Comparison of ENCODE assay signal across 1 cellular context in genomic region chr2:150528861-150529801, GRCh38.
TF ChIP-seq lines count a peak whose summit lies in the region.

No MANE protein-coding gene starts in this region.

TF ChIP-seq in GM23338, 12 proteins besides CTCF, POLR2A, EP300 and RAD21 (continued from another document):
- TF ChIP-seq ETS1 (IDR thresholded peaks at IDR 0.05): no peak
- no peak for TF ChIP-seq ZNF331 (CRISPR knock-in tag; IDR thresholded peaks at IDR 0.05; ENCODE audit: low read depth)
- TF ChIP-seq JUNB (IDR thresholded peaks at IDR 0.05; ENCODE audit: unreplicated experiment): no peak
- TF ChIP-seq REST (IDR thresholded peaks at IDR 0.05; ENCODE audit: unreplicated experiment): no peak
- no peak for TF ChIP-seq EZH2phosphoT487 (IDR thresholded peaks at IDR 0.05; ENCODE audit: unreplicated experiment)
- TF ChIP-seq ZNF114 (CRISPR knock-in tag; IDR thresholded peaks at IDR 0.05): no peak
